Comparison of ENCODE assay signal across 1 cellular context in the genomic region with DNA sequence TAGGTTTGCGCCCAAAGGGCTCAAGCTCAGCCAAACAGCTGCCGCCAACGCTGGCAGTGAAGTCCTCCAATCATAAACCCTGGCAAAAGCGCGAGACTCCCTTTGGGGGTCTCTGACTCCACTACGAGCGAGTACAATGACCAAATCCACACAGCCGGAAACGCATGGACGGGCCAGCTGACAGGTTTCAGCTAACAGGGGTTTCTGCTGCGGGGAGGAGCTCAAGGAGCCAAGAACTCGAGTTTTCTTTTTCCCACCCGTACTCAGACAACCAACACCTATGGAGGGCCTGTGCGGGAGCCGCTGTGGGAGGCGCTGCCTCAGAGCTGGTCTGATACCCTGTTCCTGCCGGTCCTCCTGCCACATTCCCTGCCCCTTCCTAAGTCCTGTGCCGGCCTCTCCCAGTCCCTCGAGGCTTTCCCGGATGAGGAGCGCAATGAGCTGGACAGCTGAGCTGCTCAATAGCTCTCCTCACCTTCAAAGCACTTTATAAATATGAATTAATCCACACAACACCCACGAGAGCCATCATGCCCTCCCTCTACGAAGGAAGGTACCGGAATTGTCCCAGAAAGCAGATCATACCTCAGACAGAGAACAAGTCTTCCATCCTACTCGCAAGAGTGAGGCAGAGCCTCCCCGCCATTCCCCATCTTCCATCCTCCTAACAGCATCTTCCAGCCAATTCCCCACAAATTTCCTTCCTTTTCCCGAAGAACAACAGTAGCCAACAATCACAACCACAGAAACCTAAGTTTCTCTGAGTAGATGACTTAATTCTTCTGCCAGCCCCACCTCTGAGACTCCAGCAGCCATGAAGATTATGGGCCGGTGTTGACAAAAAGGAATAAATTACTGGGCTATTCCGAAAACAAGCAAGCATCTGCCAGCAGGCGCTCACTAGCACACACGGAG.
TF ChIP-seq lines count a peak whose summit lies in the region.

No MANE protein-coding gene starts in this region.

TF ChIP-seq in HEK293, 187 proteins besides CTCF, POLR2A, EP300 and RAD21 (continued from another document):
- TF ChIP-seq PRDM2 (tag by site-specific recombination; IDR thresholded peaks at IDR 0.05; ENCODE audit: borderline replicate concordance) (no peak), KLF9 (tag by site-specific recombination; IDR thresholded peaks at IDR 0.05; ENCODE audit: low read depth) (no peak), ZNF266 (tag by site-specific recombination; IDR thresholded peaks at IDR 0.05; ENCODE audit: low read depth) (no peak), ZNF785 (tag by site-specific recombination; IDR thresholded peaks at IDR 0.05) (no peak)
- TF ChIP-seq, protein P1, sequence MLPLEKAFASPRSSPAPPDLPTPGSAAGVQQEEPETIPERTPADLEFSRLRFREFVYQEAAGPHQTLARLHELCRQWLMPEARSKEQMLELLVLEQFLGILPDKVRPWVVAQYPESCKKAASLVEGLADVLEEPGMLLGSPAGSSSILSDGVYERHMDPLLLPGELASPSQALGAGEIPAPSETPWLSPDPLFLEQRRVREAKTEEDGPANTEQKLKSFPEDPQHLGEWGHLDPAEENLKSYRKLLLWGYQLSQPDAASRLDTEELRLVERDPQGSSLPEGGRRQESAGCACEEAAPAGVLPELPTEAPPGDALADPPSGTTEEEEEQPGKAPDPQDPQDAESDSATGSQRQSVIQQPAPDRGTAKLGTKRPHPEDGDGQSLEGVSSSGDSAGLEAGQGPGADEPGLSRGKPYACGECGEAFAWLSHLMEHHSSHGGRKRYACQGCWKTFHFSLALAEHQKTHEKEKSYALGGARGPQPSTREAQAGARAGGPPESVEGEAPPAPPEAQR (tag by site-specific recombination; IDR thresholded peaks at IDR 0.05) = no peak
TF ChIP-seq in HEK293: peak in this region for 2.
